ENCODE assay signal across 13 cellular contexts in genomic region chr4:39568805-39569204, GRCh38. TPM values are rescaled to one million over a fixed set of nuclear protein-coding genes. Genes with fewer than 3 reads are reported as not detected.
DNase-seq lines count a peak whose midpoint lies in the region; ATAC-seq and TF ChIP-seq lines count a peak whose summit lies in the region.
"Had no signal": no experiment of that assay in that cellular context is flagged by ENCODE, and none has a peak within 500 bp of the region (broad histone marks: within the 10 kb centered on the region; RNA-seq: fewer than 3 reads in every experiment).

No MANE protein-coding gene starts in this region.

- WGBS in spleen, 5 donors: 62 to 88% (median 76%) methylated on average over 3 of the region's 3 CpGs
- WGBS in GM23248 (ENCODE audit: low coverage in 1 of 2, low lambda C conversion rate in 2 of 2, missing lambda C conversion rate in 2 of 2), 2 experiments: 96 to 98% methylated on average over 3 of the region's 3 CpGs

- no peak for TF ChIP-seq POLR2A in spleen (IDR thresholded peaks at IDR 0.05)

- no peaks in the 10 kb centered on the region for H3K36me3 ChIP-seq in OCI-LY7 (ENCODE audit: insufficient read depth, low read length)
- H3K36me3 ChIP-seq in spleen: peaks cover 0 to 68% (median 21%) of the 10 kb centered on the region in 6 donors
- H3K36me3 ChIP-seq in GM23248 (ENCODE audit: low read depth): peaks cover 13% of the 10 kb centered on the region

- intact Hi-C loops in activated CD4-positive, alpha-beta T cell treated with anti-CD3 and anti-CD28 coated beads for 36 hours (cut with DNase I, micrococcal nuclease): no loop called here
- intact Hi-C loops in OCI-LY7 (cut with micrococcal nuclease; ENCODE audit: unreplicated experiment) (no loop called here), spleen (cut with DNase I; ENCODE audit: low total_unique reads) (no loop called here)

- POLR2A ChIA-PET in activated CD4-positive, alpha-beta T cell treated with anti-CD3 and anti-CD28 coated beads for 36 hours (lab: Charles Lee): no interaction called here
- POLR2A ChIA-PET in OCI-LY7 (lab: Charles Lee): interaction anchor here (0.6 to 1.3 kb wide), 6 partner anchors 12 to 619 kb away, joined by 3 to 6 read pairs (median 4); no protein-coding TSS in a partner anchor

- H2AFZ ChIP-seq in OCI-LY7 (ENCODE audit: low read length) (peak overlapping the region; percentile 82), GM23248 (no peak overlapping the region)

- BruUV-seq in OCI-LY7 (replicated peaks; lab: Mats Ljungman, UMichigan): no TSS peak

- CTCF ChIA-PET in activated CD4-positive, alpha-beta T cell treated with anti-CD3 and anti-CD28 coated beads for 36 hours (lab: Charles Lee): no interaction called here
- CTCF ChIA-PET in OCI-LY7 (lab: Charles Lee; ENCODE audit: unreplicated experiment): no interaction called here

- no peak overlapping the region for H3K27ac Mint-ChIP-seq in activated CD4-positive, alpha-beta T cell treated with anti-CD3 and anti-CD28 coated beads for 36 hours
- H3K27ac Mint-ChIP-seq in type B pancreatic cell: peak overlapping the region; percentile 87
- H3K27ac Mint-ChIP-seq: H9 had no signal

- no peak for DNase-seq in activated CD4-positive, alpha-beta T cell treated with anti-CD3 and anti-CD28 coated beads for 36 hours
- no peak for DNase-seq in activated CD4-positive, alpha-beta T cell treated with anti-CD3 and anti-CD28 coated beads, Interleukin-2, amount 50 U/mL, for 48 hours
- DNase-seq in OCI-LY7 (ENCODE audit: low spot score) (peak; percentile 4), foreskin keratinocyte (peak; percentile 80 to 86), type B pancreatic cell (ENCODE audit: extremely low spot score, unreplicated experiment) (no peak), spleen (no peak), GM23248 (no peak)
- DNase-seq: activated T-cell treated with anti-CD3 and anti-CD28 coated beads, Interleukin-2, amount 50 U/mL, for 48 hours; H9; NCI-H1694 treated with DMSO at 0.1 percent for 48 hours; stimulated activated CD4-positive, alpha-beta T cell treated with anti-CD3 and anti-CD28 coated beads, Interleukin-12 subunit alpha, Interleukin-12 subunit beta, amount 100 ng/mL, for 4 hours; stimulated activated CD8-positive, alpha-beta memory T cell treated with anti-CD3 and anti-CD28 coated beads, Interleukin-4, amount 100 ng/mL, for 48 hours had no signal

- ATAC-seq in activated CD4-positive, alpha-beta T cell treated with anti-CD3 and anti-CD28 coated beads for 36 hours: peak; percentile 51
- peak; percentile 68 for ATAC-seq in foreskin keratinocyte
- ATAC-seq in SK-N-SH treated with all-trans-retinoic acid at 6 μM for 48 hours: no peak

- H3K9me3 Mint-ChIP-seq in activated CD4-positive, alpha-beta T cell treated with anti-CD3 and anti-CD28 coated beads for 36 hours (ENCODE audit: low read depth): peaks cover 5% of the 10 kb centered on the region
- H3K9me3 Mint-ChIP-seq in type B pancreatic cell: peaks cover 6% of the 10 kb centered on the region

- no peaks in the 10 kb centered on the region for H3K79me2 ChIP-seq in OCI-LY7 (ENCODE audit: insufficient read depth, low read depth, low read length)
- H3K79me2 ChIP-seq in GM23248 (ENCODE audit: insufficient read depth): 0 out of 2 replicates have a peak, but pooled peaks cover 7% of the 10 kb centered on the region

- peaks cover 4% of the 10 kb centered on the region for H3K36me3 Mint-ChIP-seq in activated CD4-positive, alpha-beta T cell treated with anti-CD3 and anti-CD28 coated beads for 36 hours (ENCODE audit: low read depth)
- peaks cover 14% of the 10 kb centered on the region for H3K36me3 Mint-ChIP-seq in type B pancreatic cell

- H4K20me1 ChIP-seq in OCI-LY7 (ENCODE audit: insufficient read depth, low read length): no peaks in the 10 kb centered on the region
- H4K20me1 ChIP-seq in GM23248 (ENCODE audit: insufficient read depth): no peaks in the 10 kb centered on the region

- in situ Hi-C loops in GM23248 (cut with MboI): no loop called here

- H3K4me2 ChIP-seq in OCI-LY7 (ENCODE audit: low read length) (peak overlapping the region; percentile 75), GM23248 (ENCODE audit: unreplicated experiment) (no peak overlapping the region)

- no peak for TF ChIP-seq CTCF in OCI-LY7 (conservative IDR thresholded peaks at IDR 0.05; ENCODE audit: low read length)
- TF ChIP-seq CTCF in foreskin keratinocyte (conservative IDR thresholded peaks at IDR 0.05): no peak
- TF ChIP-seq CTCF in type B pancreatic cell (conservative IDR thresholded peaks at IDR 0.05): no peak
- no peak for TF ChIP-seq CTCF in spleen (IDR thresholded peaks at IDR 0.05 in 8 of 11, conservative IDR thresholded peaks at IDR 0.05 in 3 of 11)

- peaks cover 28% of the 10 kb centered on the region for H3F3A ChIP-seq in GM23248 (ENCODE audit: insufficient read depth)

- H3K4me1 Mint-ChIP-seq in activated CD4-positive, alpha-beta T cell treated with anti-CD3 and anti-CD28 coated beads for 36 hours: peaks cover 5% of the 10 kb centered on the region
- H3K4me1 Mint-ChIP-seq in type B pancreatic cell (ENCODE audit: unreplicated experiment): no peaks in the 10 kb centered on the region

- H3K27me3 Mint-ChIP-seq in activated CD4-positive, alpha-beta T cell treated with anti-CD3 and anti-CD28 coated beads for 36 hours: no peaks in the 10 kb centered on the region
- no peaks in the 10 kb centered on the region for H3K27me3 Mint-ChIP-seq in type B pancreatic cell

- H3K4me3 ChIP-seq in OCI-LY7 (ENCODE audit: low read depth, low read length, poor library complexity, severe bottlenecking): peak overlapping the region; percentile 52
- H3K4me3 ChIP-seq in spleen: peak overlapping the region in 1 of 8 donors; percentile 17
- H3K4me3 ChIP-seq in GM23248: no peak overlapping the region

- H3K9ac ChIP-seq in GM23248: no peak overlapping the region

- no peaks in the 10 kb centered on the region for H3K27me3 ChIP-seq in foreskin keratinocyte
- H3K27me3 ChIP-seq in spleen (replicated peaks in 1 of 7): no peaks in the 10 kb centered on the region
- no peaks in the 10 kb centered on the region for H3K27me3 ChIP-seq in GM23248 (replicated peaks; ENCODE audit: insufficient read depth)

- H3K9me2 ChIP-seq in OCI-LY7 (ENCODE audit: insufficient read depth, low read length): no peaks in the 10 kb centered on the region
- H3K9me2 ChIP-seq in GM23248 (ENCODE audit: insufficient read depth): no peaks in the 10 kb centered on the region

- H3K27ac ChIP-seq in OCI-LY7 (ENCODE audit: low read depth, low read length, poor library complexity, severe bottlenecking): no peak overlapping the region
- H3K27ac ChIP-seq in foreskin keratinocyte: peak overlapping the region; percentile 50
- H3K27ac ChIP-seq in spleen: peak overlapping the region in 2 of 8 donors; percentile 25 to 28
- no peak overlapping the region for H3K27ac ChIP-seq in GM23248

- no peak overlapping the region for H3K4me3 Mint-ChIP-seq in activated CD4-positive, alpha-beta T cell treated with anti-CD3 and anti-CD28 coated beads for 36 hours
- peak overlapping the region; percentile 61 for H3K4me3 Mint-ChIP-seq in type B pancreatic cell
- H3K4me3 Mint-ChIP-seq: H9 had no signal

- H3K9me3 ChIP-seq in OCI-LY7 (ENCODE audit: low read length) (no peaks in the 10 kb centered on the region), spleen (peaks cover 0 to 3% (median 0%) of the 10 kb centered on the region in 8 donors), GM23248 (ENCODE audit: low read depth) (no peaks in the 10 kb centered on the region)

- H3K4me1 ChIP-seq in OCI-LY7 (ENCODE audit: insufficient read depth, low read length, poor library complexity, severe bottlenecking) (peaks cover 9% of the 10 kb centered on the region), foreskin keratinocyte (peaks cover 13% of the 10 kb centered on the region), spleen (peaks cover 0 to 15% (median 2%) of the 10 kb centered on the region in 6 donors), GM23248 (ENCODE audit: insufficient read depth) (peaks cover 9% of the 10 kb centered on the region)

TF ChIP-seq in SK-N-SH treated with all-trans-retinoic acid at 6 μM for 48 hours, 23 proteins besides CTCF, POLR2A, EP300 and RAD21:
- no peak for TF ChIP-seq RARB (CRISPR knock-in tag; IDR thresholded peaks at IDR 0.05)
- no peak for TF ChIP-seq ZFP3 (CRISPR knock-in tag; IDR thresholded peaks at IDR 0.05)
- no peak for TF ChIP-seq CSDC2 (CRISPR knock-in tag; IDR thresholded peaks at IDR 0.05)
- TF ChIP-seq ISL1 (CRISPR knock-in tag; IDR thresholded peaks at IDR 0.05): no peak
- no peak for TF ChIP-seq TSHZ2 (CRISPR knock-in tag; IDR thresholded peaks at IDR 0.05)

RNA-seq across cellular contexts. Expression of gene UGDH, which starts 41.6 kb away (rescaled TPM):
- 10 to 100 TPM; 30.2 to 31.3 TPM for total RNA-seq in activated CD4-positive, alpha-beta T cell treated with anti-CD3 and anti-CD28 coated beads for 36 hours
- 8.1 and 9.8 TPM in 2 replicates for total RNA-seq in OCI-LY7 (2014; rRNA removed; shearing (Covaris generic))
- total RNA-seq in OCI-LY7 (2022): 28.6 and 33.6 TPM in 2 replicates
- total RNA-seq in foreskin keratinocyte: 33.3 and 33.9 TPM in 2 replicates
- 13.2 and 14.0 TPM in 2 replicates for polyA plus RNA-seq in foreskin keratinocyte
- 124 and 128 TPM in 2 replicates for total RNA-seq in type B pancreatic cell (ENCODE audit: low replicate concordance)
- total RNA-seq in spleen: 10 to 100 TPM; 15.3 to 30.8 (median 19.2) TPM
- 1 to 10 TPM; 4.1 to 7.1 (median 4.8) TPM for polyA plus RNA-seq in spleen
- 197 and 263 TPM in 2 replicates for total RNA-seq in GM23248 (2014; rRNA removed; shearing (Covaris generic))
- 140 and 154 TPM in 2 replicates for polyA plus RNA-seq in GM23248 (2016; fragmentation: Nextera tagmentation; extraction: Ambion mirVana)

Comparison
In these comparisons a context has a peak if more than half of its experiments do, and no peak if none do; other contexts are left out.
1. DNase-seq: peak in OCI-LY7 (single experiment) and foreskin keratinocyte (2 of 2); none in activated CD4-positive, alpha-beta T cell treated with anti-CD3 and anti-CD28 coated beads for 36 hours (single experiment), activated CD4-positive, alpha-beta T cell treated with anti-CD3 and anti-CD28 coated beads, Interleukin-2, amount 50 U/mL, for 48 hours (0 of 2), type B pancreatic cell (single experiment), spleen (single experiment) and GM23248 (single experiment).